Comparison of ENCODE assay signal across 34 cellular contexts in genomic region chr20:41446471-41446870, GRCh38.
"Had no signal": no experiment of that assay in that cellular context is flagged by ENCODE, and none has a peak within 500 bp of the region (broad histone marks: within the 10 kb centered on the region; RNA-seq: fewer than 3 reads in every experiment).

No MANE protein-coding gene starts in this region.

- H3K27ac ChIP-seq: ascending aorta, breast epithelium, cardiac muscle cell, coronary artery, dorsolateral prefrontal cortex, esophagus muscularis mucosa, foreskin keratinocyte, heart left ventricle, WERI-Rb-1 had no signal

- H3K9me3 ChIP-seq: ascending aorta, breast epithelium, esophagus muscularis mucosa, gastrocnemius medialis, heart left ventricle had no signal

- H3K4me3 Mint-ChIP-seq: activated B cell treated with CpG ODN at 0.5 μM for 24 hours; activated CD8-positive, alpha-beta T cell treated with anti-CD3 and anti-CD28 coated beads for 36 hours; activated naive CD8-positive, alpha-beta T cell; activated T-cell treated with anti-CD3 and anti-CD28 coated beads, Interleukin-2, amount 50 U/mL, for 4 hours; activated T-helper 17 cell treated with anti-CD3 and anti-CD28 coated beads, Interleukin-2, amount 50 U/mL, for 72 hours; brain; dendritic cell treated with granulocyte-macrophage colony-stimulating factor and Interleukin-4, amounts not matched to agents 40 ng/mL and 50 ng/mL, for 4 days; T-cell; T-helper 1 cell treated with Interleukin-12 subunit alpha and Interleukin-12 subunit beta and Interleukin-4 antibody, amounts not matched to agents 30 μg/mL and 1 μg/mL, for 36 hours had no signal

- H3K4me3 ChIP-seq: ascending aorta, breast epithelium, cardiac muscle cell, coronary artery, dorsolateral prefrontal cortex, esophagus muscularis mucosa, gastrocnemius medialis, heart left ventricle had no signal

- DNase-seq: activated B cell treated with CpG ODN at 0.5 μM for 24 hours; activated CD4-positive, alpha-beta T cell treated with anti-CD3 and anti-CD28 coated beads for 48 hours; activated CD4-positive, alpha-beta T cell treated with anti-CD3 and anti-CD28 coated beads, Interleukin-2, amount 50 U/mL, for 1 hour; activated CD4-positive, alpha-beta T cell treated with anti-CD3 and anti-CD28 coated beads, Interleukin-2, amount 50 U/mL, for 48 hours; activated CD8-positive, alpha-beta memory T cell treated with anti-CD3 and anti-CD28 coated beads for 24 hours; activated CD8-positive, alpha-beta T cell treated with anti-CD3 and anti-CD28 coated beads for 36 hours; activated effector memory CD4-positive, alpha-beta T cell treated with Interleukin-2 at 50 U/mL for 16 hours; activated gamma-delta T cell treated with Interleukin-2 at 50 U/mL for 16 hours; activated naive CD4-positive, alpha-beta T cell treated with anti-CD3 and anti-CD28 coated beads, Interleukin-2, amount 50 U/mL, for 16 hours; activated naive CD4-positive, alpha-beta T cell treated with Interleukin-2 at 50 U/mL for 16 hours; activated T-cell treated with anti-CD3 and anti-CD28 coated beads, Interleukin-2, amount 50 U/mL, for 4 hours; central memory CD4-positive, alpha-beta T cell; cerebellar nuclear complex; dorsolateral prefrontal cortex; effector memory CD4-positive, alpha-beta T cell; erythroblast; foreskin keratinocyte; gastrocnemius medialis; glutamatergic neuron; heart left ventricle; T-cell; T-helper 9 cell; WERI-Rb-1 had no signal

- ATAC-seq: activated CD4-positive, CD25-positive, alpha-beta regulatory T cell treated with anti-CD3 and anti-CD28 coated beads, Interleukin-2, amount 50 U/mL, for 24 hours; activated CD8-positive, alpha-beta T cell treated with anti-CD3 and anti-CD28 coated beads for 36 hours; activated T-cell treated with anti-CD3 and anti-CD28 coated beads, Interleukin-2, amount 50 U/mL, for 4 hours; activated T-helper 17 cell treated with anti-CD3 and anti-CD28 coated beads, Interleukin-2, amount 50 U/mL, for 72 hours; foreskin keratinocyte; heart left ventricle; T-cell had no signal

- H3K9me3 Mint-ChIP-seq: activated B cell treated with CpG ODN at 0.5 μM for 24 hours; activated CD8-positive, alpha-beta T cell treated with anti-CD3 and anti-CD28 coated beads for 36 hours; activated T-cell treated with anti-CD3 and anti-CD28 coated beads, Interleukin-2, amount 50 U/mL, for 4 hours; activated T-helper 17 cell treated with anti-CD3 and anti-CD28 coated beads, Interleukin-2, amount 50 U/mL, for 72 hours; brain; dendritic cell treated with granulocyte-macrophage colony-stimulating factor and Interleukin-4, amounts not matched to agents 40 ng/mL and 50 ng/mL, for 4 days; T-cell; T-helper 1 cell treated with Interleukin-12 subunit alpha and Interleukin-12 subunit beta and Interleukin-4 antibody, amounts not matched to agents 30 μg/mL and 1 μg/mL, for 36 hours had no signal

- H3K4me1 Mint-ChIP-seq: activated B cell treated with CpG ODN at 0.5 μM for 24 hours, brain, T-cell had no signal

- H3K4me1 ChIP-seq: ascending aorta, breast epithelium, esophagus muscularis mucosa, foreskin keratinocyte had no signal

- H3K27me3 ChIP-seq: ascending aorta, breast epithelium, cardiac muscle cell, dorsolateral prefrontal cortex, esophagus muscularis mucosa, foreskin keratinocyte, gastrocnemius medialis, heart left ventricle had no signal

- H3K27ac Mint-ChIP-seq: activated B cell treated with CpG ODN at 0.5 μM for 24 hours; activated CD8-positive, alpha-beta T cell treated with anti-CD3 and anti-CD28 coated beads for 36 hours; activated naive CD8-positive, alpha-beta T cell; activated T-helper 17 cell treated with anti-CD3 and anti-CD28 coated beads, Interleukin-2, amount 50 U/mL, for 72 hours; brain; dendritic cell treated with granulocyte-macrophage colony-stimulating factor and Interleukin-4, amounts not matched to agents 40 ng/mL and 50 ng/mL, for 4 days; T-helper 1 cell treated with Interleukin-12 subunit alpha and Interleukin-12 subunit beta and Interleukin-4 antibody, amounts not matched to agents 30 μg/mL and 1 μg/mL, for 36 hours had no signal

- H3K27me3 Mint-ChIP-seq: activated B cell treated with CpG ODN at 0.5 μM for 24 hours; activated CD8-positive, alpha-beta T cell treated with anti-CD3 and anti-CD28 coated beads for 36 hours; activated naive CD8-positive, alpha-beta T cell; activated T-helper 17 cell treated with anti-CD3 and anti-CD28 coated beads, Interleukin-2, amount 50 U/mL, for 72 hours; brain; dendritic cell treated with granulocyte-macrophage colony-stimulating factor and Interleukin-4, amounts not matched to agents 40 ng/mL and 50 ng/mL, for 4 days; T-cell had no signal
